1 cellular context compared by ENCODE assay signal in the genomic region with DNA sequence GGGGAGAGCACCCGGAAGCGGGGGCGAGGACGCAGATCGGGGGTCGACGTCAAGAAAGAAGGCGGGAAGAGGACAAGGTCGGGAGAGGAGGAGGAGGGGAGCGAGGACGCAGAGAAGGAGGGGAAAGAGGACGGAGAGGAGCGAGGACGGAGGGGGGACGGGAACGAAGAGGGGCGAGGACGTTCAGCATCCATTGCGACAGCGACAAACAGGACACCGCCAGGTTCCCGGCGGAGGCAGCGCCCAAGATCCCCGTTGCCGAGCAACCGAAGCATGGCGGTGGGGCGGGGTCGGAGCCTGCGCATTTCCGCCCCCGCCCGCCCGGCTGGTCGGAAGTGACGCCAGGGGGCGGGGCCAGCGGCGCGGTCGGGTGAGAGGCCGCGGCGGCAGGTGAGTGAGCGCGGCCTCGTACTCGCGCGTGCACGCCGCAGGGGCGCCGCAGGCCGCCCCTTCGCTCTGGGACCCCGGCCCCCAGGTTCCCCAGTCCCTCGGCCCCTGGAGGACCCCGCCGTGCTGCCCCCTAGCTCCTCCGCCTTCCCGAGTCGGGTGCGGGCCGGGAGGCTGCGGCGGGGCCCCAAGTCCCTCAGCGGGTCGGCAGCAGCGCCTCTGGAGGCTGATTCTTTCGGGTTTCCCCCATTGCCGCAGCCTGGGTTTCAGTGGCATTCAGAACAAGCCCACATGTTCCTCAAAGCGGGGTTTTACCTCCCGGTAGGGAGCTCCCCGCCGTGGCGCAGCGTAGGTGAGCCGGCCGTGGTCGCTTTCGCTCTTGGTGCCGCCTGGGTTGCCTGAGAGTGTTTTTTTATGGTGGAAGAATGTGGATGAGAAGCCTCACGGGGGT.
TF ChIP-seq lines count a peak whose summit lies in the region.

A gene with protein sequence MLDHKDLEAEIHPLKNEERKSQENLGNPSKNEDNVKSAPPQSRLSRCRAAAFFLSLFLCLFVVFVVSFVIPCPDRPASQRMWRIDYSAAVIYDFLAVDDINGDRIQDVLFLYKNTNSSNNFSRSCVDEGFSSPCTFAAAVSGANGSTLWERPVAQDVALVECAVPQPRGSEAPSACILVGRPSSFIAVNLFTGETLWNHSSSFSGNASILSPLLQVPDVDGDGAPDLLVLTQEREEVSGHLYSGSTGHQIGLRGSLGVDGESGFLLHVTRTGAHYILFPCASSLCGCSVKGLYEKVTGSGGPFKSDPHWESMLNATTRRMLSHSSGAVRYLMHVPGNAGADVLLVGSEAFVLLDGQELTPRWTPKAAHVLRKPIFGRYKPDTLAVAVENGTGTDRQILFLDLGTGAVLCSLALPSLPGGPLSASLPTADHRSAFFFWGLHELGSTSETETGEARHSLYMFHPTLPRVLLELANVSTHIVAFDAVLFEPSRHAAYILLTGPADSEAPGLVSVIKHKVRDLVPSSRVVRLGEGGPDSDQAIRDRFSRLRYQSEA (plus strand): TSS at position 354 of the 838 bp plus-strand sequence. CDS start 19,593 bp downstream, outside the sequence.

TF ChIP-seq in K562, 482 proteins besides CTCF, POLR2A, EP300 and RAD21 (continued from another document and continues in another):
- TF ChIP-seq, protein P1, sequence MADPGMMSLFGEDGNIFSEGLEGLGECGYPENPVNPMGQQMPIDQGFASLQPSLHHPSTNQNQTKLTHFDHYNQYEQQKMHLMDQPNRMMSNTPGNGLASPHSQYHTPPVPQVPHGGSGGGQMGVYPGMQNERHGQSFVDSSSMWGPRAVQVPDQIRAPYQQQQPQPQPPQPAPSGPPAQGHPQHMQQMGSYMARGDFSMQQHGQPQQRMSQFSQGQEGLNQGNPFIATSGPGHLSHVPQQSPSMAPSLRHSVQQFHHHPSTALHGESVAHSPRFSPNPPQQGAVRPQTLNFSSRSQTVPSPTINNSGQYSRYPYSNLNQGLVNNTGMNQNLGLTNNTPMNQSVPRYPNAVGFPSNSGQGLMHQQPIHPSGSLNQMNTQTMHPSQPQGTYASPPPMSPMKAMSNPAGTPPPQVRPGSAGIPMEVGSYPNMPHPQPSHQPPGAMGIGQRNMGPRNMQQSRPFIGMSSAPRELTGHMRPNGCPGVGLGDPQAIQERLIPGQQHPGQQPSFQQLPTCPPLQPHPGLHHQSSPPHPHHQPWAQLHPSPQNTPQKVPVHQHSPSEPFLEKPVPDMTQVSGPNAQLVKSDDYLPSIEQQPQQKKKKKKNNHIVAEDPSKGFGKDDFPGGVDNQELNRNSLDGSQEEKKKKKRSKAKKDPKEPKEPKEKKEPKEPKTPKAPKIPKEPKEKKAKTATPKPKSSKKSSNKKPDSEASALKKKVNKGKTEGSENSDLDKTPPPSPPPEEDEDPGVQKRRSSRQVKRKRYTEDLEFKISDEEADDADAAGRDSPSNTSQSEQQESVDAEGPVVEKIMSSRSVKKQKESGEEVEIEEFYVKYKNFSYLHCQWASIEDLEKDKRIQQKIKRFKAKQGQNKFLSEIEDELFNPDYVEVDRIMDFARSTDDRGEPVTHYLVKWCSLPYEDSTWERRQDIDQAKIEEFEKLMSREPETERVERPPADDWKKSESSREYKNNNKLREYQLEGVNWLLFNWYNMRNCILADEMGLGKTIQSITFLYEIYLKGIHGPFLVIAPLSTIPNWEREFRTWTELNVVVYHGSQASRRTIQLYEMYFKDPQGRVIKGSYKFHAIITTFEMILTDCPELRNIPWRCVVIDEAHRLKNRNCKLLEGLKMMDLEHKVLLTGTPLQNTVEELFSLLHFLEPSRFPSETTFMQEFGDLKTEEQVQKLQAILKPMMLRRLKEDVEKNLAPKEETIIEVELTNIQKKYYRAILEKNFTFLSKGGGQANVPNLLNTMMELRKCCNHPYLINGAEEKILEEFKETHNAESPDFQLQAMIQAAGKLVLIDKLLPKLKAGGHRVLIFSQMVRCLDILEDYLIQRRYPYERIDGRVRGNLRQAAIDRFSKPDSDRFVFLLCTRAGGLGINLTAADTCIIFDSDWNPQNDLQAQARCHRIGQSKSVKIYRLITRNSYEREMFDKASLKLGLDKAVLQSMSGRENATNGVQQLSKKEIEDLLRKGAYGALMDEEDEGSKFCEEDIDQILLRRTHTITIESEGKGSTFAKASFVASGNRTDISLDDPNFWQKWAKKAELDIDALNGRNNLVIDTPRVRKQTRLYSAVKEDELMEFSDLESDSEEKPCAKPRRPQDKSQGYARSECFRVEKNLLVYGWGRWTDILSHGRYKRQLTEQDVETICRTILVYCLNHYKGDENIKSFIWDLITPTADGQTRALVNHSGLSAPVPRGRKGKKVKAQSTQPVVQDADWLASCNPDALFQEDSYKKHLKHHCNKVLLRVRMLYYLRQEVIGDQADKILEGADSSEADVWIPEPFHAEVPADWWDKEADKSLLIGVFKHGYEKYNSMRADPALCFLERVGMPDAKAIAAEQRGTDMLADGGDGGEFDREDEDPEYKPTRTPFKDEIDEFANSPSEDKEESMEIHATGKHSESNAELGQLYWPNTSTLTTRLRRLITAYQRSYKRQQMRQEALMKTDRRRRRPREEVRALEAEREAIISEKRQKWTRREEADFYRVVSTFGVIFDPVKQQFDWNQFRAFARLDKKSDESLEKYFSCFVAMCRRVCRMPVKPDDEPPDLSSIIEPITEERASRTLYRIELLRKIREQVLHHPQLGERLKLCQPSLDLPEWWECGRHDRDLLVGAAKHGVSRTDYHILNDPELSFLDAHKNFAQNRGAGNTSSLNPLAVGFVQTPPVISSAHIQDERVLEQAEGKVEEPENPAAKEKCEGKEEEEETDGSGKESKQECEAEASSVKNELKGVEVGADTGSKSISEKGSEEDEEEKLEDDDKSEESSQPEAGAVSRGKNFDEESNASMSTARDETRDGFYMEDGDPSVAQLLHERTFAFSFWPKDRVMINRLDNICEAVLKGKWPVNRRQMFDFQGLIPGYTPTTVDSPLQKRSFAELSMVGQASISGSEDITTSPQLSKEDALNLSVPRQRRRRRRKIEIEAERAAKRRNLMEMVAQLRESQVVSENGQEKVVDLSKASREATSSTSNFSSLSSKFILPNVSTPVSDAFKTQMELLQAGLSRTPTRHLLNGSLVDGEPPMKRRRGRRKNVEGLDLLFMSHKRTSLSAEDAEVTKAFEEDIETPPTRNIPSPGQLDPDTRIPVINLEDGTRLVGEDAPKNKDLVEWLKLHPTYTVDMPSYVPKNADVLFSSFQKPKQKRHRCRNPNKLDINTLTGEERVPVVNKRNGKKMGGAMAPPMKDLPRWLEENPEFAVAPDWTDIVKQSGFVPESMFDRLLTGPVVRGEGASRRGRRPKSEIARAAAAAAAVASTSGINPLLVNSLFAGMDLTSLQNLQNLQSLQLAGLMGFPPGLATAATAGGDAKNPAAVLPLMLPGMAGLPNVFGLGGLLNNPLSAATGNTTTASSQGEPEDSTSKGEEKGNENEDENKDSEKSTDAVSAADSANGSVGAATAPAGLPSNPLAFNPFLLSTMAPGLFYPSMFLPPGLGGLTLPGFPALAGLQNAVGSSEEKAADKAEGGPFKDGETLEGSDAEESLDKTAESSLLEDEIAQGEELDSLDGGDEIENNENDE (IDR thresholded peaks at IDR 0.05; ENCODE audit: low read depth, low read length), result no peak
- no peak for TF ChIP-seq FOXA1 (IDR thresholded peaks at IDR 0.05; ENCODE audit: borderline replicate concordance)
- no peak for TF ChIP-seq ZFPM2 (CRISPR knock-in tag; IDR thresholded peaks at IDR 0.05)
- TF ChIP-seq ZKSCAN3 (CRISPR knock-in tag; IDR thresholded peaks at IDR 0.05), result no peak
- TF ChIP-seq HMG20B (CRISPR knock-in tag; IDR thresholded peaks at IDR 0.05), result no peak
- no peak for TF ChIP-seq TFAM (CRISPR knock-in tag; conservative IDR thresholded peaks at IDR 0.05)
- TF ChIP-seq, protein P2, sequence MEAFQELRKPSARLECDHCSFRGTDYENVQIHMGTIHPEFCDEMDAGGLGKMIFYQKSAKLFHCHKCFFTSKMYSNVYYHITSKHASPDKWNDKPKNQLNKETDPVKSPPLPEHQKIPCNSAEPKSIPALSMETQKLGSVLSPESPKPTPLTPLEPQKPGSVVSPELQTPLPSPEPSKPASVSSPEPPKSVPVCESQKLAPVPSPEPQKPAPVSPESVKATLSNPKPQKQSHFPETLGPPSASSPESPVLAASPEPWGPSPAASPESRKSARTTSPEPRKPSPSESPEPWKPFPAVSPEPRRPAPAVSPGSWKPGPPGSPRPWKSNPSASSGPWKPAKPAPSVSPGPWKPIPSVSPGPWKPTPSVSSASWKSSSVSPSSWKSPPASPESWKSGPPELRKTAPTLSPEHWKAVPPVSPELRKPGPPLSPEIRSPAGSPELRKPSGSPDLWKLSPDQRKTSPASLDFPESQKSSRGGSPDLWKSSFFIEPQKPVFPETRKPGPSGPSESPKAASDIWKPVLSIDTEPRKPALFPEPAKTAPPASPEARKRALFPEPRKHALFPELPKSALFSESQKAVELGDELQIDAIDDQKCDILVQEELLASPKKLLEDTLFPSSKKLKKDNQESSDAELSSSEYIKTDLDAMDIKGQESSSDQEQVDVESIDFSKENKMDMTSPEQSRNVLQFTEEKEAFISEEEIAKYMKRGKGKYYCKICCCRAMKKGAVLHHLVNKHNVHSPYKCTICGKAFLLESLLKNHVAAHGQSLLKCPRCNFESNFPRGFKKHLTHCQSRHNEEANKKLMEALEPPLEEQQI (IDR thresholded peaks at IDR 0.05), result no peak
- no peak for TF ChIP-seq PHB (CRISPR knock-in tag; IDR thresholded peaks at IDR 0.05)
- TF ChIP-seq ZNF146 (CRISPR knock-in tag; IDR thresholded peaks at IDR 0.05; ENCODE audit: unreplicated experiment), result no peak
- no peak for TF ChIP-seq RAD51 (IDR thresholded peaks at IDR 0.05; ENCODE audit: borderline replicate concordance, low read depth)
- no peak for TF ChIP-seq MAFK (IDR thresholded peaks at IDR 0.05; ENCODE audit: low read length)
- no peak for TF ChIP-seq ZNF197 (CRISPR knock-in tag; IDR thresholded peaks at IDR 0.05; ENCODE audit: low read depth)
- TF ChIP-seq COPS2 (conservative IDR thresholded peaks at IDR 0.05), result no peak
- peak; percentile 91 for TF ChIP-seq HDAC2 (IDR thresholded peaks at IDR 0.05)
- TF ChIP-seq, protein P3, sequence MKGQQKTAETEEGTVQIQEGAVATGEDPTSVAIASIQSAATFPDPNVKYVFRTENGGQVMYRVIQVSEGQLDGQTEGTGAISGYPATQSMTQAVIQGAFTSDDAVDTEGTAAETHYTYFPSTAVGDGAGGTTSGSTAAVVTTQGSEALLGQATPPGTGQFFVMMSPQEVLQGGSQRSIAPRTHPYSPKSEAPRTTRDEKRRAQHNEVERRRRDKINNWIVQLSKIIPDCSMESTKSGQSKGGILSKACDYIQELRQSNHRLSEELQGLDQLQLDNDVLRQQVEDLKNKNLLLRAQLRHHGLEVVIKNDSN (CRISPR knock-in tag; IDR thresholded peaks at IDR 0.05), result no peak
- no peak for TF ChIP-seq ZKSCAN1 (IDR thresholded peaks at IDR 0.05; ENCODE audit: low read depth, low read length)
- no peak for TF ChIP-seq TBP (optimal IDR thresholded peaks at IDR 0.05; ENCODE audit: low read depth, low read length)
- no peak for TF ChIP-seq ZNF57 (CRISPR knock-in tag; IDR thresholded peaks at IDR 0.05)
- no peak for TF ChIP-seq PHTF2 (CRISPR knock-in tag; IDR thresholded peaks at IDR 0.05)
- no peak for TF ChIP-seq NFYB (IDR thresholded peaks at IDR 0.05; ENCODE audit: extremely low read depth, insufficient read length)
- TF ChIP-seq ZNF717 (CRISPR knock-in tag; IDR thresholded peaks at IDR 0.05), result no peak
- no peak for TF ChIP-seq KLF6 (CRISPR knock-in tag; IDR thresholded peaks at IDR 0.05; ENCODE audit: borderline replicate concordance)
- no peak for TF ChIP-seq GABPB2 (CRISPR knock-in tag; conservative IDR thresholded peaks at IDR 0.05)
- TF ChIP-seq, protein P4, sequence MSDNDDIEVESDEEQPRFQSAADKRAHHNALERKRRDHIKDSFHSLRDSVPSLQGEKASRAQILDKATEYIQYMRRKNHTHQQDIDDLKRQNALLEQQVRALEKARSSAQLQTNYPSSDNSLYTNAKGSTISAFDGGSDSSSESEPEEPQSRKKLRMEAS (CRISPR knock-in tag; IDR thresholded peaks at IDR 0.05), result peak; percentile 70
- no peak for TF ChIP-seq TCF7L2 (IDR thresholded peaks at IDR 0.05; ENCODE audit: low read depth, low read length)
- TF ChIP-seq, protein P5, sequence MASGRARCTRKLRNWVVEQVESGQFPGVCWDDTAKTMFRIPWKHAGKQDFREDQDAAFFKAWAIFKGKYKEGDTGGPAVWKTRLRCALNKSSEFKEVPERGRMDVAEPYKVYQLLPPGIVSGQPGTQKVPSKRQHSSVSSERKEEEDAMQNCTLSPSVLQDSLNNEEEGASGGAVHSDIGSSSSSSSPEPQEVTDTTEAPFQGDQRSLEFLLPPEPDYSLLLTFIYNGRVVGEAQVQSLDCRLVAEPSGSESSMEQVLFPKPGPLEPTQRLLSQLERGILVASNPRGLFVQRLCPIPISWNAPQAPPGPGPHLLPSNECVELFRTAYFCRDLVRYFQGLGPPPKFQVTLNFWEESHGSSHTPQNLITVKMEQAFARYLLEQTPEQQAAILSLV (tag; IDR thresholded peaks at IDR 0.05), result no peak
- TF ChIP-seq, protein P6, sequence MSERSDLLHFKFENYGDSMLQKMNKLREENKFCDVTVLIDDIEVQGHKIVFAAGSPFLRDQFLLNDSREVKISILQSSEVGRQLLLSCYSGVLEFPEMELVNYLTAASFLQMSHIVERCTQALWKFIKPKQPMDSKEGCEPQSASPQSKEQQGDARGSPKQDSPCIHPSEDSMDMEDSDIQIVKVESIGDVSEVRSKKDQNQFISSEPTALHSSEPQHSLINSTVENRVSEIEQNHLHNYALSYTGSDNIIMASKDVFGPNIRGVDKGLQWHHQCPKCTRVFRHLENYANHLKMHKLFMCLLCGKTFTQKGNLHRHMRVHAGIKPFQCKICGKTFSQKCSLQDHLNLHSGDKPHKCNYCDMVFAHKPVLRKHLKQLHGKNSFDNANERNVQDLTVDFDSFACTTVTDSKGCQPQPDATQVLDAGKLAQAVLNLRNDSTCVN (CRISPR knock-in tag; IDR thresholded peaks at IDR 0.05), result 0 out of 2 replicates have a peak, but pooled peaks have one; percentile 74
- no peak for TF ChIP-seq SNRNP70 (optimal IDR thresholded peaks at IDR 0.05; ENCODE audit: low read depth, low read length)
- TF ChIP-seq, protein P7, sequence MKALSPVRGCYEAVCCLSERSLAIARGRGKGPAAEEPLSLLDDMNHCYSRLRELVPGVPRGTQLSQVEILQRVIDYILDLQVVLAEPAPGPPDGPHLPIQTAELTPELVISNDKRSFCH (CRISPR knock-in tag; IDR thresholded peaks at IDR 0.05), result no peak
- TF ChIP-seq, protein P7 (tag; IDR thresholded peaks at IDR 0.05), result no peak; the same call in 1 of the 2 replicates
- TF ChIP-seq, protein P8, sequence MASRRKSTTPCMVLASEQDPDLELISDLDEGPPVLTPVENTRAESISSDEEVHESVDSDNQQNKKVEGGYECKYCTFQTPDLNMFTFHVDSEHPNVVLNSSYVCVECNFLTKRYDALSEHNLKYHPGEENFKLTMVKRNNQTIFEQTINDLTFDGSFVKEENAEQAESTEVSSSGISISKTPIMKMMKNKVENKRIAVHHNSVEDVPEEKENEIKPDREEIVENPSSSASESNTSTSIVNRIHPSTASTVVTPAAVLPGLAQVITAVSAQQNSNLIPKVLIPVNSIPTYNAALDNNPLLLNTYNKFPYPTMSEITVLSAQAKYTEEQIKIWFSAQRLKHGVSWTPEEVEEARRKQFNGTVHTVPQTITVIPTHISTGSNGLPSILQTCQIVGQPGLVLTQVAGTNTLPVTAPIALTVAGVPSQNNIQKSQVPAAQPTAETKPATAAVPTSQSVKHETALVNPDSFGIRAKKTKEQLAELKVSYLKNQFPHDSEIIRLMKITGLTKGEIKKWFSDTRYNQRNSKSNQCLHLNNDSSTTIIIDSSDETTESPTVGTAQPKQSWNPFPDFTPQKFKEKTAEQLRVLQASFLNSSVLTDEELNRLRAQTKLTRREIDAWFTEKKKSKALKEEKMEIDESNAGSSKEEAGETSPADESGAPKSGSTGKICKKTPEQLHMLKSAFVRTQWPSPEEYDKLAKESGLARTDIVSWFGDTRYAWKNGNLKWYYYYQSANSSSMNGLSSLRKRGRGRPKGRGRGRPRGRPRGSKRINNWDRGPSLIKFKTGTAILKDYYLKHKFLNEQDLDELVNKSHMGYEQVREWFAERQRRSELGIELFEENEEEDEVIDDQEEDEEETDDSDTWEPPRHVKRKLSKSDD (conservative IDR thresholded peaks at IDR 0.05; ENCODE audit: low read length), result peak; percentile 73; the same call in 1 of the 2 replicates
- no peak for TF ChIP-seq HCFC1 (IDR thresholded peaks at IDR 0.05; ENCODE audit: low read depth, low read length)
- TF ChIP-seq FOXJ3 (CRISPR knock-in tag; IDR thresholded peaks at IDR 0.05), result no peak
